1 cellular context compared by ENCODE assay signal in the genomic region with DNA sequence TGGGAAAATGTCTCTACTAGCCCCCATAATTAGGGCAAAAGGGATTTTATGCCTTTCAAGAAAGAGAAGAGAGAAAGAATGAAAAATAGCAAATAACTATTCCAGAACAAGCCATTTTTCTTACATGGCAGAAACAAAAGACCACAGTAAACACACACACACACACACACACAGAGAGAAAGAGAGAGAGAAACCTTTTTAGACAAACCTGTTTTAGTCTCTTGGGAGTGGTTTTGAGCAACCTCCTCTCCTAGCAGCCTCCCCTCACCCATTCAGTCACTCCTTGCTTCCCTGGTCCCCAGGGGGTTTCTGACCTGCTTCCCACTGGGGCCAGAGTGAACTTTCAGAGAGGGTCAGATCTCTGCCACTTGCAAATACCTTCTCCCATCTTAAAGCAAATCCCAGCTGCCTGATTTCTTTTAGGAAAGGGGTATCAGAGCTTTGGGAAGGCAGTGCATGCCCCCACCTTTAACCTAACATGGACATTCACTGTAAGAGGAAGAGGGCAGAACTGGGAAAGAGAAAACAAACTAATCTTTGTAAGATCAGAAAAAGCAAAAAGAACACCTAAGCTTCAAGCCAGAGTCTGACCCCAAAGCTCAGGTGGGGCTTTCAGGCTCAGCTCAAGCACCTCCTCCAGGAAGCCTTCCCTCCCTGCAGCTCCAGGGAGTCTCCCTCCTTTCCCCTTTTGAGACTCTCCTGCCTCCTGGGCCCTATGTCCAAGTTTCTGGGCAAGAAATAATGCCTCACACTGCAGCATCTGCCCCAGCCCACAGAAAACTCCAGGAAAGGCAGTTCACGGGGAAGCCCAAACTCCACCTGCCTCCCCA.
TF ChIP-seq lines count a peak whose summit lies in the region.

No MANE protein-coding gene starts in this region.

TF ChIP-seq in WTC11, 78 proteins besides CTCF, POLR2A, EP300 and RAD21 (continued from another document):
- TF ChIP-seq, protein P1, sequence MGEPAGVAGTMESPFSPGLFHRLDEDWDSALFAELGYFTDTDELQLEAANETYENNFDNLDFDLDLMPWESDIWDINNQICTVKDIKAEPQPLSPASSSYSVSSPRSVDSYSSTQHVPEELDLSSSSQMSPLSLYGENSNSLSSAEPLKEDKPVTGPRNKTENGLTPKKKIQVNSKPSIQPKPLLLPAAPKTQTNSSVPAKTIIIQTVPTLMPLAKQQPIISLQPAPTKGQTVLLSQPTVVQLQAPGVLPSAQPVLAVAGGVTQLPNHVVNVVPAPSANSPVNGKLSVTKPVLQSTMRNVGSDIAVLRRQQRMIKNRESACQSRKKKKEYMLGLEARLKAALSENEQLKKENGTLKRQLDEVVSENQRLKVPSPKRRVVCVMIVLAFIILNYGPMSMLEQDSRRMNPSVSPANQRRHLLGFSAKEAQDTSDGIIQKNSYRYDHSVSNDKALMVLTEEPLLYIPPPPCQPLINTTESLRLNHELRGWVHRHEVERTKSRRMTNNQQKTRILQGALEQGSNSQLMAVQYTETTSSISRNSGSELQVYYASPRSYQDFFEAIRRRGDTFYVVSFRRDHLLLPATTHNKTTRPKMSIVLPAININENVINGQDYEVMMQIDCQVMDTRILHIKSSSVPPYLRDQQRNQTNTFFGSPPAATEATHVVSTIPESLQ (CRISPR knock-in tag; IDR thresholded peaks at IDR 0.05): no peak
- TF ChIP-seq, protein P2, sequence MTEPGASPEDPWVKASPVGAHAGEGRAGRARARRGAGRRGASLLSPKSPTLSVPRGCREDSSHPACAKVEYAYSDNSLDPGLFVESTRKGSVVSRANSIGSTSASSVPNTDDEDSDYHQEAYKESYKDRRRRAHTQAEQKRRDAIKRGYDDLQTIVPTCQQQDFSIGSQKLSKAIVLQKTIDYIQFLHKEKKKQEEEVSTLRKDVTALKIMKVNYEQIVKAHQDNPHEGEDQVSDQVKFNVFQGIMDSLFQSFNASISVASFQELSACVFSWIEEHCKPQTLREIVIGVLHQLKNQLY (CRISPR knock-in tag; IDR thresholded peaks at IDR 0.05): no peak
